Comparison of ENCODE assay signal across 9 cellular contexts in the genomic region with DNA sequence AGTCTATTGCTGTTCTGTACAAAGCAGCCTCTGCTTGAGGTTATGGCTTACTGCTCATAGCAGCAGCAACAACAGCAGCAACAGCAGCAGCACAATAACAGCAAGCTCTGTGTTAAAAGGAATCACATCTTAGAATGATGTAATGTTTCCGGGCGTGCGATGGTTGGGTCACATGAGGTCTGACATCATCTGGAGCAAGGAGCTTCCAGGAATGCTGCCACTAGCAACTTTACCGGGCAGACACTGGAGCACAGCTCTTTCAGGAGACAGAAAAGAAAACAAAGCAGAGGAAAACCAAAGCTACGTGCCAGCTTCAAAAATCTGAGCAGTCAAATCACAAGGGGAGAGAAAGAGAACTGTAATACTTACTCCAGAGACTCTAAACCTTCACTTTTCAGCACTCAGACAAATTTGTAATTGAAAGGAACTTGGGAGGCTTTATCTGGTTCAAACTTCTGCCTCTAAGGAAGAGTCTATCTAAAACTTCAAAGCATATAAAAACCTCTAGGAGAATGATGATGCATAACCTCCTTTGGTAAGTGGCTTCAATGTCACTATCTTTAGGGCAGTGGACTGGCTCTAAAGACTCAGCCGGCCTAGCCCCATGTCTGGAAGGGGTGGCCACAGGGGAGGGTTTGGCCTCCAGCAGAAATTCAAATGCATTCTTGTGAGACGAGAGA. TPM values are rescaled to one million over a fixed set of nuclear protein-coding genes. Genes with fewer than 3 reads are reported as not detected.
DNase-seq lines count a peak whose midpoint lies in the region; ATAC-seq and TF ChIP-seq lines count a peak whose summit lies in the region.
"Had no signal": no experiment of that assay in that cellular context is flagged by ENCODE, and none has a peak within 500 bp of the region (broad histone marks: within the 10 kb centered on the region; RNA-seq: fewer than 3 reads in every experiment).

No MANE protein-coding gene starts in this region.

- H3K36me3 Mint-ChIP-seq in dendritic cell treated with granulocyte-macrophage colony-stimulating factor and Interleukin-4, amounts not matched to agents 40 ng/mL and 50 ng/mL, for 4 days (ENCODE audit: low read depth), result no peaks in the 10 kb centered on the region
- no peaks in the 10 kb centered on the region for H3K36me3 Mint-ChIP-seq in activated CD8-positive, alpha-beta memory T cell treated with anti-CD3 and anti-CD28 coated beads, Interleukin-2, amount 10 ng/mL, durations not matched to agents 7 days and 5 days
- H3K36me3 Mint-ChIP-seq: activated naive CD8-positive, alpha-beta T cell treated with anti-CD3 and anti-CD28 coated beads, Interleukin-2, amount 10 ng/mL, durations not matched to agents 7 days and 5 days had no signal

- no peaks in the 10 kb centered on the region for H3K9me3 Mint-ChIP-seq in dendritic cell treated with granulocyte-macrophage colony-stimulating factor and Interleukin-4, amounts not matched to agents 40 ng/mL and 50 ng/mL, for 4 days
- no peaks in the 10 kb centered on the region for H3K9me3 Mint-ChIP-seq in activated CD8-positive, alpha-beta memory T cell treated with anti-CD3 and anti-CD28 coated beads, Interleukin-2, amount 10 ng/mL, durations not matched to agents 7 days and 5 days (ENCODE audit: low read depth)
- H3K9me3 Mint-ChIP-seq: activated naive CD8-positive, alpha-beta T cell treated with anti-CD3 and anti-CD28 coated beads, Interleukin-2, amount 10 ng/mL, durations not matched to agents 7 days and 5 days had no signal

- peaks cover 8% of the 10 kb centered on the region for H3K4me1 Mint-ChIP-seq in dendritic cell treated with granulocyte-macrophage colony-stimulating factor and Interleukin-4, amounts not matched to agents 40 ng/mL and 50 ng/mL, for 4 days (ENCODE audit: low read depth)
- H3K4me1 Mint-ChIP-seq in activated CD8-positive, alpha-beta memory T cell treated with anti-CD3 and anti-CD28 coated beads, Interleukin-2, amount 10 ng/mL, durations not matched to agents 7 days and 5 days, result no peaks in the 10 kb centered on the region
- H3K4me1 Mint-ChIP-seq: activated naive CD8-positive, alpha-beta T cell treated with anti-CD3 and anti-CD28 coated beads, Interleukin-2, amount 10 ng/mL, durations not matched to agents 7 days and 5 days had no signal

- H3K27me3 ChIP-seq in transverse colon, result no peaks in the 10 kb centered on the region

- H3K27me3 Mint-ChIP-seq in dendritic cell treated with granulocyte-macrophage colony-stimulating factor and Interleukin-4, amounts not matched to agents 40 ng/mL and 50 ng/mL, for 4 days, result peaks cover 6% of the 10 kb centered on the region
- H3K27me3 Mint-ChIP-seq in activated CD8-positive, alpha-beta memory T cell treated with anti-CD3 and anti-CD28 coated beads, Interleukin-2, amount 10 ng/mL, durations not matched to agents 7 days and 5 days, result peaks cover 23% of the 10 kb centered on the region

- TF ChIP-seq EP300 in transverse colon (IDR thresholded peaks at IDR 0.05; ENCODE audit: low read depth), result no peak

- WGBS in lower leg skin, 2 donors, result 22 to 25% methylated on average over 7 of the region's 7 CpGs
- 50 to 69% methylated on average over 3 to 7 of the region's 7 CpGs for WGBS in transverse colon (ENCODE audit: low coverage in 1 of 2), 2 donors

- peak overlapping the region in 3 of 4 donors; percentile 51 to 60 (median 58) for H3K27ac ChIP-seq in transverse colon

- intact Hi-C loops in dendritic cell treated with granulocyte-macrophage colony-stimulating factor and Interleukin-4, amounts not matched to agents 40 ng/mL and 50 ng/mL, for 4 days (cut with micrococcal nuclease), result no loop called here
- intact Hi-C loops in lower leg skin (cut with DNase I; ENCODE audit: low total_unique reads) (no loop called here), transverse colon (cut with DNase I; ENCODE audit: low total_unique reads) (no loop called here)

- ATAC-seq in activated CD8-positive, alpha-beta memory T cell treated with anti-CD3 and anti-CD28 coated beads, Interleukin-2, amount 10 ng/mL, durations not matched to agents 7 days and 5 days, result no peak
- no peak for ATAC-seq in HG03457 (IDR thresholded peaks at IDR 0.05; ENCODE audit: unreplicated experiment)
- ATAC-seq in HG02623 (IDR thresholded peaks at IDR 0.05; ENCODE audit: unreplicated experiment), result no peak

- H3K4me1 ChIP-seq in transverse colon, result peaks cover 0 to 7% (median 0%) of the 10 kb centered on the region in 4 donors

- H3K27ac Mint-ChIP-seq in dendritic cell treated with granulocyte-macrophage colony-stimulating factor and Interleukin-4, amounts not matched to agents 40 ng/mL and 50 ng/mL, for 4 days, result peak overlapping the region; percentile 71
- H3K27ac Mint-ChIP-seq in activated CD8-positive, alpha-beta memory T cell treated with anti-CD3 and anti-CD28 coated beads, Interleukin-2, amount 10 ng/mL, durations not matched to agents 7 days and 5 days, result no peak overlapping the region
- H3K27ac Mint-ChIP-seq: activated naive CD8-positive, alpha-beta T cell treated with anti-CD3 and anti-CD28 coated beads, Interleukin-2, amount 10 ng/mL, durations not matched to agents 7 days and 5 days had no signal

- H3K9me3 ChIP-seq in transverse colon, result no peaks in the 10 kb centered on the region

- CTCF ChIA-PET in activated CD8-positive, alpha-beta memory T cell treated with anti-CD3 and anti-CD28 coated beads, Interleukin-2, amount 10 ng/mL, durations not matched to agents 7 days and 5 days (lab: Charles Lee), result interaction anchor here (1.2 kb wide), 1 partner anchor 10 kb away, joined by 7 read pairs; no protein-coding TSS in a partner anchor

- no peak for TF ChIP-seq CTCF in lower leg skin (IDR thresholded peaks at IDR 0.05)
- TF ChIP-seq CTCF in transverse colon (IDR thresholded peaks at IDR 0.05), result no peak

- no peak for TF ChIP-seq POLR2A in lower leg skin (IDR thresholded peaks at IDR 0.05)
- TF ChIP-seq POLR2A in transverse colon (IDR thresholded peaks at IDR 0.05), result no peak

- in situ Hi-C loops in transverse colon (cut with MboI; ENCODE audit: low pct_ligation_motif_present in 1 of 4, low pct_unique_long_range_greater_than_20kb in 1 of 4, low sequenced_read_pairs in 3 of 4), result no loop called here

- peak overlapping the region; percentile 56 for H3K4me3 Mint-ChIP-seq in dendritic cell treated with granulocyte-macrophage colony-stimulating factor and Interleukin-4, amounts not matched to agents 40 ng/mL and 50 ng/mL, for 4 days
- H3K4me3 Mint-ChIP-seq in activated CD8-positive, alpha-beta memory T cell treated with anti-CD3 and anti-CD28 coated beads, Interleukin-2, amount 10 ng/mL, durations not matched to agents 7 days and 5 days, result no peak overlapping the region
- H3K4me3 Mint-ChIP-seq: activated naive CD8-positive, alpha-beta T cell treated with anti-CD3 and anti-CD28 coated beads, Interleukin-2, amount 10 ng/mL, durations not matched to agents 7 days and 5 days had no signal

- H3K36me3 ChIP-seq in transverse colon, result no peaks in the 10 kb centered on the region

- H3K4me3 ChIP-seq in lower leg skin (ENCODE audit: low read depth, poor library complexity, severe bottlenecking) (no peak overlapping the region), transverse colon (no peak overlapping the region)

- DNase-seq in C1 segment of cervical spinal cord (lab: John Stamatoyannopoulos, UW), result peak in 8 of 14 donors; percentile 2 to 65 (median 18)
- peak; percentile 48 for DNase-seq in NCI-H226
- DNase-seq in lower leg skin (ENCODE audit: low spot score in 2 of 2), result peak; percentile 83 to 95
- DNase-seq in transverse colon, result peak; percentile 47
- DNase-seq in activated CD8-positive, alpha-beta memory T cell treated with anti-CD3 and anti-CD28 coated beads, Interleukin-2, amount 10 ng/mL, durations not matched to agents 7 days and 5 days, result no peak
- DNase-seq: activated naive CD8-positive, alpha-beta T cell treated with anti-CD3 and anti-CD28 coated beads, Interleukin-2, amount 10 ng/mL, durations not matched to agents 7 days and 5 days had no signal

RNA-seq across cellular contexts. Expression of a gene that starts 28.3 kb away (rescaled TPM):
- 10 to 100 TPM; 14.7 to 24.2 (median 19.9) TPM for total RNA-seq in lower leg skin
- total RNA-seq in transverse colon, result 10 to 100 TPM; 17.6 to 28.1 (median 23.9) TPM
- total RNA-seq in activated CD8-positive, alpha-beta memory T cell treated with anti-CD3 and anti-CD28 coated beads, Interleukin-2, amount 10 ng/mL, durations not matched to agents 7 days and 5 days, result 10 to 100 TPM; 46.6 to 54.0 TPM
